8 cellular contexts compared by ENCODE assay signal in the genomic region with DNA sequence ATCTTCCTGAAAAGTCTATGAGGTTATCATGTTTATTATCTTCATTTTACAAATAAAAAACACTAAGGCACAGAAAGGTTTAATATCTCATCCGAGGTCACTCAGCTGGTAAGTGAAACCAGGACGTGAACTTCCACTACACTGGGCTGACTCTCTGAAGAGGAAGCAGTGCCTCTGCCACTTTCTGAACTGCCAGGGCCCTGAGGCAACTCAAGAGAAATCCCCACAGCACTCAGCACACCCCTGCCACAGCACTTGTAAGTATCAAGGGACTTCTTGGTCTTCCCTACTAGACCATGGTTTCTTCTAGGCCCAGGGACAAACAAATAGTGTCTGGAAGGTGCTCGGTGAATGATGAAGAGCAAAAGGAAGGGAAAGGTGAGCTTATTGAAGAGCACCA. TPM values are rescaled to one million over a fixed set of nuclear protein-coding genes. Genes with fewer than 3 reads are reported as not detected.
DNase-seq lines count a peak whose midpoint lies in the region; ATAC-seq, FAIRE-seq and TF ChIP-seq lines count a peak whose summit lies in the region.

No MANE protein-coding gene starts in this region.

- CTCF ChIA-PET in activated naive CD4-positive, alpha-beta T cell treated with anti-CD3 and anti-CD28 coated beads for 36 hours (lab: Charles Lee): no interaction called here

- no peaks in the 10 kb centered on the region for H3K9me3 ChIP-seq in OCI-LY3 (ENCODE audit: insufficient read depth, low read length)
- H3K9me3 ChIP-seq in right lobe of liver: no peaks in the 10 kb centered on the region
- H3K9me3 ChIP-seq in Karpas-422 (ENCODE audit: low read length): no peaks in the 10 kb centered on the region
- no peaks in the 10 kb centered on the region for H3K9me3 ChIP-seq in ovary

- TF ChIP-seq CTCF in CD14-positive monocyte (IDR thresholded peaks at IDR 0.05) (no peak), OCI-LY3 (IDR thresholded peaks at IDR 0.05; ENCODE audit: low read depth, low read length) (no peak), right lobe of liver (IDR thresholded peaks at IDR 0.05) (no peak), ovary (IDR thresholded peaks at IDR 0.05) (no peak)

- H3K27ac Mint-ChIP-seq in CD14-positive monocyte: peak overlapping the region in 5 of 7 donors; percentile 27 to 78 (median 77)
- H3K27ac Mint-ChIP-seq in activated naive CD4-positive, alpha-beta T cell treated with anti-CD3 and anti-CD28 coated beads for 36 hours: no peak overlapping the region

- peak overlapping the region; percentile 29 for H3K4me3 ChIP-seq in OCI-LY3 (ENCODE audit: low read length)
- H3K4me3 ChIP-seq in right lobe of liver: no peak overlapping the region
- no peak overlapping the region for H3K4me3 ChIP-seq in Karpas-422 (ENCODE audit: low read length)
- H3K4me3 ChIP-seq in ovary: no peak overlapping the region

- H3K36me3 ChIP-seq in OCI-LY3 (replicated peaks; ENCODE audit: low read depth, low read length) (no peaks in the 10 kb centered on the region), right lobe of liver (peaks cover 0 to 5% (median 0%) of the 10 kb centered on the region in 4 donors), Karpas-422 (ENCODE audit: insufficient read depth, low read length) (no peaks in the 10 kb centered on the region), ovary (no peaks in the 10 kb centered on the region)

- H3K4me3 Mint-ChIP-seq in CD14-positive monocyte: peak overlapping the region in 1 of 2 donors; percentile 39
- H3K4me3 Mint-ChIP-seq in activated naive CD4-positive, alpha-beta T cell treated with anti-CD3 and anti-CD28 coated beads for 36 hours: no peak overlapping the region

- DNase-seq in CD14-positive monocyte (ENCODE audit: low spot score) (no peak), right lobe of liver (peak in 1 of 3 donors; percentile 27), Karpas-422 (no peak), frontal cortex (ENCODE audit: low spot score in 2 of 2) (no peak), ovary (no peak)
- DNase-seq in activated naive CD4-positive, alpha-beta T cell treated with anti-CD3 and anti-CD28 coated beads for 36 hours: no peak

- H3K27me3 Mint-ChIP-seq in CD14-positive monocyte (ENCODE audit: low read depth in 3 of 3): peaks cover 0 to 2% (median 2%) of the 10 kb centered on the region in 3 donors
- H3K27me3 Mint-ChIP-seq in activated naive CD4-positive, alpha-beta T cell treated with anti-CD3 and anti-CD28 coated beads for 36 hours (ENCODE audit: low read depth): no peaks in the 10 kb centered on the region

- 29% methylated on average over 3 of the region's 3 CpGs for WGBS in right lobe of liver (ENCODE audit: insufficient coverage, low coverage, low lambda C conversion rate, missing lambda C conversion rate)
- WGBS in ovary, 3 donors: 63 to 84% (median 77%) methylated on average over 3 of the region's 3 CpGs

- no peaks in the 10 kb centered on the region for H3K36me3 Mint-ChIP-seq in CD14-positive monocyte
- no peaks in the 10 kb centered on the region for H3K36me3 Mint-ChIP-seq in activated naive CD4-positive, alpha-beta T cell treated with anti-CD3 and anti-CD28 coated beads for 36 hours (ENCODE audit: low read depth)

- H4K20me1 ChIP-seq in OCI-LY3 (ENCODE audit: insufficient read depth, low read length) (no peaks in the 10 kb centered on the region), Karpas-422 (ENCODE audit: insufficient read depth, low read depth, low read length) (no peaks in the 10 kb centered on the region)

- TF ChIP-seq POLR2A in right lobe of liver (IDR thresholded peaks at IDR 0.05) (no peak), ovary (IDR thresholded peaks at IDR 0.05) (no peak)

- peak overlapping the region; percentile 81 for H3K27ac ChIP-seq in OCI-LY3 (ENCODE audit: low read length)
- H3K27ac ChIP-seq in right lobe of liver: peak overlapping the region; percentile 49 to 84 (median 78)
- H3K27ac ChIP-seq in Karpas-422 (ENCODE audit: low read length): no peak overlapping the region
- H3K27ac ChIP-seq in ovary: peak overlapping the region in 1 of 2 donors; percentile 52

- H3K79me2 ChIP-seq in OCI-LY3 (ENCODE audit: low read length): no peaks in the 10 kb centered on the region
- H3K79me2 ChIP-seq in Karpas-422 (ENCODE audit: low read length): no peaks in the 10 kb centered on the region

- FAIRE-seq in frontal cortex (lab: Jason Lieb, UNC): no peak

- H3K4me2 ChIP-seq in OCI-LY3 (ENCODE audit: low read length): peak overlapping the region; percentile 58
- no peak overlapping the region for H3K4me2 ChIP-seq in Karpas-422 (ENCODE audit: low read depth, low read length, poor library complexity, severe bottlenecking)

- TF ChIP-seq EP300 in ovary (IDR thresholded peaks at IDR 0.05): no peak

- H3K27me3 ChIP-seq in OCI-LY3 (ENCODE audit: low read depth, low read length) (no peaks in the 10 kb centered on the region), right lobe of liver (no peaks in the 10 kb centered on the region), Karpas-422 (ENCODE audit: low read length) (no peaks in the 10 kb centered on the region), ovary (no peaks in the 10 kb centered on the region)

- no peaks in the 10 kb centered on the region for H3K9me2 ChIP-seq in Karpas-422 (replicated peaks; ENCODE audit: insufficient read depth, low read length)

- H3K9me3 Mint-ChIP-seq in CD14-positive monocyte: peaks cover 0 to 2% (median 0%) of the 10 kb centered on the region in 7 donors
- H3K9me3 Mint-ChIP-seq in activated naive CD4-positive, alpha-beta T cell treated with anti-CD3 and anti-CD28 coated beads for 36 hours: no peaks in the 10 kb centered on the region

- H3K4me1 ChIP-seq in OCI-LY3 (ENCODE audit: low read length) (peaks cover 49% of the 10 kb centered on the region), right lobe of liver (peaks cover 0 to 38% (median 15%) of the 10 kb centered on the region in 4 donors), Karpas-422 (ENCODE audit: low read length) (peaks cover 23% of the 10 kb centered on the region), ovary (ENCODE audit: insufficient read depth) (peaks cover 43% of the 10 kb centered on the region)

- H2AFZ ChIP-seq in OCI-LY3 (ENCODE audit: low read depth, low read length): no peak overlapping the region
- H2AFZ ChIP-seq in Karpas-422 (ENCODE audit: low read length): no peak overlapping the region

- ATAC-seq in GM21717 (IDR thresholded peaks at IDR 0.05; ENCODE audit: unreplicated experiment) (peak; percentile 81), right lobe of liver (peak; percentile 8 to 43 (median 21))

- peaks cover 17% of the 10 kb centered on the region for H3K4me1 Mint-ChIP-seq in CD14-positive monocyte
- no peaks in the 10 kb centered on the region for H3K4me1 Mint-ChIP-seq in activated naive CD4-positive, alpha-beta T cell treated with anti-CD3 and anti-CD28 coated beads for 36 hours (ENCODE audit: low read depth)

- intact Hi-C loops in CD14-positive monocyte (cut with micrococcal nuclease): no loop called here
- intact Hi-C loops in right lobe of liver (cut with DNase I): no loop called here
- intact Hi-C loops in ovary (cut with DNase I): loop anchor here in 1 of 4 donors (5.0 kb wide), 1 partner anchor 40 kb away; no protein-coding TSS in a partner anchor
- intact Hi-C loops in activated naive CD4-positive, alpha-beta T cell treated with anti-CD3 and anti-CD28 coated beads for 36 hours (cut with micrococcal nuclease): no loop called here

- peak overlapping the region; percentile 38; the same call in 1 of the 2 replicates for H3K9ac ChIP-seq in OCI-LY3 (ENCODE audit: low read length)
- no peak overlapping the region for H3K9ac ChIP-seq in Karpas-422 (ENCODE audit: low read length)

RNA-seq across cellular contexts. Expression of gene RPL27A, which starts 49.7 kb away (rescaled TPM):
- polyA plus RNA-seq in CD14-positive monocyte (1,000 to 10,000 TPM; 1,091 to 1,233 TPM), ovary (1,000 to 10,000 TPM; 3,412 to 6,011 TPM)
- total RNA-seq in right lobe of liver (100 to 1,000 TPM; 187 to 394 (median 327) TPM), frontal cortex (667 TPM), ovary (1,000 to 10,000 TPM in 6 of 7 donors, 100 to 1,000 TPM in 1; 986 to 2,251 (median 1,304) TPM)
- 2,423 and 3,362 TPM in 2 replicates for total RNA-seq in Karpas-422 (2014; rRNA removed; shearing (Covaris generic); ENCODE audit: low replicate concordance)
- total RNA-seq in activated naive CD4-positive, alpha-beta T cell treated with anti-CD3 and anti-CD28 coated beads for 36 hours: 1,000 to 10,000 TPM; 1,157 to 1,188 TPM

RNA-seq across cellular contexts. Expression of gene TRIM66, which starts 49.8 kb away (rescaled TPM):
- polyA plus RNA-seq in CD14-positive monocyte (under 1 TPM; 0.04 to 0.47 TPM), ovary (1 to 10 TPM; 2.6 to 6.7 TPM)
- total RNA-seq in right lobe of liver (10 to 100 TPM in 2 of 6 experiments, 1 to 10 TPM in 4; 4.0 to 16.4 (median 6.9) TPM), frontal cortex (2.9 TPM), ovary (10 to 100 TPM in 1 of 7 donors, 1 to 10 TPM in 6; 2.3 to 15.4 (median 4.9) TPM)
- total RNA-seq in Karpas-422 (2014; rRNA removed; shearing (Covaris generic); ENCODE audit: low replicate concordance): 13.3 and 15.3 TPM in 2 replicates
- total RNA-seq in activated naive CD4-positive, alpha-beta T cell treated with anti-CD3 and anti-CD28 coated beads for 36 hours: 10 to 100 TPM; 16.4 to 19.1 TPM
